ENCODE assay signal across 1 cellular context in genomic region chr9:137191245-137191644, GRCh38.
TF ChIP-seq lines count a peak whose summit lies in the region.

No MANE protein-coding gene starts in this region.

TF ChIP-seq in HEK293, 187 proteins besides CTCF, POLR2A, EP300 and RAD21 (continued from another document):
- no peak for TF ChIP-seq ZNF639 (tag by site-specific recombination; IDR thresholded peaks at IDR 0.05)
- TF ChIP-seq GLIS1 (tag by site-specific recombination; IDR thresholded peaks at IDR 0.05), result peak; percentile 92
- peak; percentile 75 for TF ChIP-seq BCL11B (tag by site-specific recombination; IDR thresholded peaks at IDR 0.05; ENCODE audit: low read depth)
- peak; percentile 71; the same call in 1 of the 2 replicates for TF ChIP-seq SCRT1 (tag by site-specific recombination; IDR thresholded peaks at IDR 0.05; ENCODE audit: borderline replicate concordance)
- peak; percentile 27; the same call in 1 of the 2 replicates for TF ChIP-seq ZFHX2 (tag by site-specific recombination; conservative IDR thresholded peaks at IDR 0.05)
- no peak for TF ChIP-seq ZBTB49 (tag by site-specific recombination; IDR thresholded peaks at IDR 0.05; ENCODE audit: low read depth)
